Comparison of ENCODE assay signal across 17 cellular contexts in the genomic region with DNA sequence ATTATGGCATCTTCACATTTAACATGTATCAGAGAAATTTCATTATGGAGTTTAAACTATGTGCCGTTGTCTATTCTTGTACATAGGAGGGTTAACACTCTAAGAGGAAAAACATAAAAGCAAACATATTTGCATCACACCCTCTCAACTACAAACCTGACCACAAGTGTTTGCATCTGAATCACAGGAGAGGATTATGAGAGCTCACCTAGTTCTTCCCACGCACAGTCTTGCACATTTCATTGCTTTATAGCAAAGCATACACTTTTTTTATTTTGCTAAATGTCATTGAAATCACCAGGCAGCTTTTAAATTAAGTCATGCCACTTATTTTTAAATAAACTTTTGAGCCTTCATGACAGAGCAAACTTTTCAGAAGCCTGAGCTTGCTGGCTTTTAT. TPM values are rescaled to one million over a fixed set of nuclear protein-coding genes. Genes with fewer than 3 reads are reported as not detected.
DNase-seq lines count a peak whose midpoint lies in the region; ATAC-seq lines count a peak whose summit lies in the region.
"Had no signal": no experiment of that assay in that cellular context is flagged by ENCODE, and none has a peak within 500 bp of the region (broad histone marks: within the 10 kb centered on the region; RNA-seq: fewer than 3 reads in every experiment).

No MANE protein-coding gene starts in this region.

- peaks cover 7 to 29% of the 10 kb centered on the region in 2 donors for H3K36me3 Mint-ChIP-seq in activated naive CD4-positive, alpha-beta T cell treated with anti-CD3 and anti-CD28 coated beads, Interleukin-2, amount 50 U/mL, for 72 hours
- peaks cover 49% of the 10 kb centered on the region for H3K36me3 Mint-ChIP-seq in stimulated activated effector memory CD8-positive, alpha-beta T cell treated with anti-CD3 and anti-CD28 coated beads, Interleukin-12 subunit alpha, Interleukin-12 subunit beta, amount 100 ng/mL, for 72 hours
- H3K36me3 Mint-ChIP-seq: mesothelial cell of epicardium had no signal

- peak overlapping the region; percentile 97 to 99 for H3K27ac Mint-ChIP-seq in activated naive CD4-positive, alpha-beta T cell treated with anti-CD3 and anti-CD28 coated beads, Interleukin-2, amount 50 U/mL, for 72 hours
- peak overlapping the region; percentile 89 for H3K27ac Mint-ChIP-seq in stimulated activated effector memory CD8-positive, alpha-beta T cell treated with anti-CD3 and anti-CD28 coated beads, Interleukin-12 subunit alpha, Interleukin-12 subunit beta, amount 100 ng/mL, for 72 hours
- H3K27ac Mint-ChIP-seq: mesothelial cell of epicardium had no signal

- H3K9me3 Mint-ChIP-seq in activated naive CD4-positive, alpha-beta T cell treated with anti-CD3 and anti-CD28 coated beads, Interleukin-2, amount 50 U/mL, for 72 hours, result no peaks in the 10 kb centered on the region
- H3K9me3 Mint-ChIP-seq in stimulated activated effector memory CD8-positive, alpha-beta T cell treated with anti-CD3 and anti-CD28 coated beads, Interleukin-12 subunit alpha, Interleukin-12 subunit beta, amount 100 ng/mL, for 72 hours, result no peaks in the 10 kb centered on the region
- H3K9me3 Mint-ChIP-seq: mesothelial cell of epicardium had no signal

- H3K4me1 Mint-ChIP-seq in stimulated activated effector memory CD8-positive, alpha-beta T cell treated with anti-CD3 and anti-CD28 coated beads, Interleukin-12 subunit alpha, Interleukin-12 subunit beta, amount 100 ng/mL, for 72 hours, result peaks cover 58% of the 10 kb centered on the region
- H3K4me1 Mint-ChIP-seq: mesothelial cell of epicardium had no signal

- peak; percentile 75 to 79 for ATAC-seq in activated naive CD4-positive, alpha-beta T cell treated with anti-CD3 and anti-CD28 coated beads, Interleukin-2, amount 50 U/mL, for 72 hours
- ATAC-seq in stimulated activated effector memory CD8-positive, alpha-beta T cell treated with anti-CD3 and anti-CD28 coated beads, Interleukin-12 subunit alpha, Interleukin-12 subunit beta, amount 100 ng/mL, for 72 hours, result peak; percentile 87
- ATAC-seq in HG03175 (IDR thresholded peaks at IDR 0.05; ENCODE audit: unreplicated experiment) (no peak), HG03159 (IDR thresholded peaks at IDR 0.05; ENCODE audit: unreplicated experiment) (no peak)
- ATAC-seq: body of pancreas, Panc1 had no signal

- DNase-seq in activated gamma-delta T cell treated with Interleukin-2 at 50 U/mL for 16 hours, result peak; percentile 28
- DNase-seq in activated gamma-delta T cell (lab: John Stamatoyannopoulos, UW), result no peak
- DNase-seq in T follicular helper cell (ENCODE audit: low read depth), result peak; percentile 9
- DNase-seq in activated naive CD4-positive, alpha-beta T cell treated with anti-CD3 and anti-CD28 coated beads, Interleukin-2, amount 50 U/mL, for 72 hours (ENCODE audit: low spot score in 2 of 2), result peak in 1 of 2 donors; percentile 36
- DNase-seq in stimulated activated effector memory CD8-positive, alpha-beta T cell treated with anti-CD3 and anti-CD28 coated beads, Interleukin-12 subunit alpha, Interleukin-12 subunit beta, amount 100 ng/mL, for 72 hours (ENCODE audit: low spot score in 2 of 2), result no peak
- no peak for DNase-seq in COR-L47 (lab: John Stamatoyannopoulos, UW)
- DNase-seq: body of pancreas; effector CD8-positive, alpha-beta T cell; foreskin melanocyte; NCI-H1092 treated with DMSO at 0.1 percent for 48 hours; NCI-H510A treated with DMSO at 0.1 percent for 48 hours; ovary; uterus had no signal

- peak overlapping the region; percentile 54 for H3K4me3 Mint-ChIP-seq in stimulated activated effector memory CD8-positive, alpha-beta T cell treated with anti-CD3 and anti-CD28 coated beads, Interleukin-12 subunit alpha, Interleukin-12 subunit beta, amount 100 ng/mL, for 72 hours
- H3K4me3 Mint-ChIP-seq: mesothelial cell of epicardium had no signal

RNA-seq across cellular contexts. Expression of a gene that starts 12.5 kb away (rescaled TPM):
- total RNA-seq in activated naive CD4-positive, alpha-beta T cell treated with anti-CD3 and anti-CD28 coated beads, Interleukin-2, amount 50 U/mL, for 72 hours, result 10 to 100 TPM; 11.8 to 25.9 TPM
- total RNA-seq: body of pancreas, mesothelial cell of epicardium had no signal

Comparison
In these comparisons a context has a peak if more than half of its experiments do, and no peak if none do; other contexts are left out.
1. DNase-seq: peak in activated gamma-delta T cell treated with Interleukin-2 at 50 U/mL for 16 hours (single experiment) and T follicular helper cell (single experiment); none in activated gamma-delta T cell (single experiment), stimulated activated effector memory CD8-positive, alpha-beta T cell treated with anti-CD3 and anti-CD28 coated beads, Interleukin-12 subunit alpha, Interleukin-12 subunit beta, amount 100 ng/mL, for 72 hours (0 of 2) and COR-L47 (single experiment).
2. ATAC-seq: peak in activated naive CD4-positive, alpha-beta T cell treated with anti-CD3 and anti-CD28 coated beads, Interleukin-2, amount 50 U/mL, for 72 hours (2 of 2) and stimulated activated effector memory CD8-positive, alpha-beta T cell treated with anti-CD3 and anti-CD28 coated beads, Interleukin-12 subunit alpha, Interleukin-12 subunit beta, amount 100 ng/mL, for 72 hours (single experiment); none in HG03175 (single experiment) and HG03159 (single experiment).